Comparison of ENCODE assay signal across 26 cellular contexts in genomic region chr6:116239856-116240255, GRCh38.
"Had no signal": no experiment of that assay in that cellular context is flagged by ENCODE, and none has a peak within 500 bp of the region (broad histone marks: within the 10 kb centered on the region; RNA-seq: fewer than 3 reads in every experiment).

No MANE protein-coding gene starts in this region.

- DNase-seq: natural killer cell; nucleus accumbens; posterior cingulate gyrus; psoas muscle; right cardiac atrium; right lobe of liver; small intestine; stimulated activated CD4-positive, alpha-beta T cell treated with anti-CD3 and anti-CD28 coated beads, Interleukin-15, amount 100 ng/mL, for 24 hours; stimulated activated CD4-positive, alpha-beta T cell treated with anti-CD3 and anti-CD28 coated beads, Interleukin-2, amount 100 ng/mL, for 24 hours; stimulated activated CD4-positive, alpha-beta T cell treated with anti-CD3 and anti-CD28 coated beads, Interleukin-2, amount 100 ng/mL, for 48 hours; stimulated activated CD4-positive, alpha-beta T cell treated with anti-CD3 and anti-CD28 coated beads, Interleukin-4, amount 100 ng/mL, for 24 hours; stimulated activated naive B cell treated with anti-CD40 and anti-IgM and Interleukin-4, amounts not matched to agents 10 μg/mL and 1 μg/mL and 100 μg/mL, for 72 hours; stimulated activated naive CD4-positive, alpha-beta T cell treated with Interleukin-2 at 50 U/mL for 16 hours; stomach; thyroid gland; trophoblast cell; upper lobe of left lung had no signal

- H3K9me3 ChIP-seq: neutrophil, psoas muscle, right lobe of liver, sigmoid colon, stomach, thoracic aorta, thyroid gland, tibial nerve, upper lobe of left lung, vagina had no signal

- H3K27me3 Mint-ChIP-seq: progenitor cell of endocrine pancreas; stimulated activated naive B cell treated with anti-CD40 and anti-IgM and Interleukin-4, amounts not matched to agents 10 μg/mL and 1 μg/mL and 100 μg/mL, for 72 hours; stimulated activated naive CD8-positive, alpha-beta T cell treated with anti-CD3 and anti-CD28 coated beads, Interleukin-15, Interleukin-2, amounts not matched to agents 100 ng/mL and 50 ng/mL, for 24 hours had no signal

- H3K27ac Mint-ChIP-seq: natural killer cell; nephron; progenitor cell of endocrine pancreas; stimulated activated effector memory CD8-positive, alpha-beta T cell treated with anti-CD3 and anti-CD28 coated beads, Interleukin-12 subunit alpha, Interleukin-12 subunit beta, amount 100 ng/mL, for 72 hours; stimulated activated naive B cell treated with anti-CD40 and anti-IgM and Interleukin-4, amounts not matched to agents 10 μg/mL and 1 μg/mL and 100 μg/mL, for 72 hours; stimulated activated naive CD8-positive, alpha-beta T cell treated with anti-CD3 and anti-CD28 coated beads, Interleukin-15, Interleukin-2, amounts not matched to agents 100 ng/mL and 50 ng/mL, for 24 hours had no signal

- H3K4me1 Mint-ChIP-seq: natural killer cell; nephron; stimulated activated effector memory CD8-positive, alpha-beta T cell treated with anti-CD3 and anti-CD28 coated beads, Interleukin-12 subunit alpha, Interleukin-12 subunit beta, amount 100 ng/mL, for 72 hours; stimulated activated naive B cell treated with anti-CD40 and anti-IgM and Interleukin-4, amounts not matched to agents 10 μg/mL and 1 μg/mL and 100 μg/mL, for 72 hours had no signal

- H3K4me3 Mint-ChIP-seq: natural killer cell; nephron; stimulated activated effector memory CD8-positive, alpha-beta T cell treated with anti-CD3 and anti-CD28 coated beads, Interleukin-12 subunit alpha, Interleukin-12 subunit beta, amount 100 ng/mL, for 72 hours; stimulated activated naive B cell treated with anti-CD40 and anti-IgM and Interleukin-4, amounts not matched to agents 10 μg/mL and 1 μg/mL and 100 μg/mL, for 72 hours; stimulated activated naive CD8-positive, alpha-beta T cell treated with anti-CD3 and anti-CD28 coated beads, Interleukin-15, Interleukin-2, amounts not matched to agents 100 ng/mL and 50 ng/mL, for 24 hours had no signal

- ATAC-seq: natural killer cell; psoas muscle; right cardiac atrium; right lobe of liver; stimulated activated effector memory CD8-positive, alpha-beta T cell treated with anti-CD3 and anti-CD28 coated beads, Interleukin-12 subunit alpha, Interleukin-12 subunit beta, amount 100 ng/mL, for 72 hours; stimulated activated naive B cell treated with anti-CD40 and anti-IgM and Interleukin-4, amounts not matched to agents 10 μg/mL and 1 μg/mL and 100 μg/mL, for 72 hours had no signal

- H3K36me3 Mint-ChIP-seq: natural killer cell had no signal

- H3K9me3 Mint-ChIP-seq: natural killer cell; nephron; stimulated activated effector memory CD8-positive, alpha-beta T cell treated with anti-CD3 and anti-CD28 coated beads, Interleukin-12 subunit alpha, Interleukin-12 subunit beta, amount 100 ng/mL, for 72 hours; stimulated activated naive B cell treated with anti-CD40 and anti-IgM and Interleukin-4, amounts not matched to agents 10 μg/mL and 1 μg/mL and 100 μg/mL, for 72 hours; stimulated activated naive CD8-positive, alpha-beta T cell treated with anti-CD3 and anti-CD28 coated beads, Interleukin-15, Interleukin-2, amounts not matched to agents 100 ng/mL and 50 ng/mL, for 24 hours had no signal
